ENCODE assay signal across 32 cellular contexts in genomic region chr1:181618559-181618958, GRCh38.
"Had no signal": no experiment of that assay in that cellular context is flagged by ENCODE, and none has a peak within 500 bp of the region (broad histone marks: within the 10 kb centered on the region; RNA-seq: fewer than 3 reads in every experiment).

No MANE protein-coding gene starts in this region.

- H3K4me1 Mint-ChIP-seq: activated CD4-positive, alpha-beta memory T cell treated with anti-CD3 and anti-CD28 coated beads, Interleukin-2, amount 10 ng/mL, durations not matched to agents 7 days and 5 days; activated CD4-positive, alpha-beta T cell treated with anti-CD3 and anti-CD28 coated beads for 36 hours; activated CD4-positive, alpha-beta T cell treated with anti-CD3 and anti-CD28 coated beads, Interleukin-2, amount 10 ng/mL, durations not matched to agents 24 days and 14 days; activated naive CD4-positive, alpha-beta T cell treated with anti-CD3 and anti-CD28 coated beads, Interleukin-2, amount 10 ng/mL, durations not matched to agents 7 days and 5 days; activated naive CD8-positive, alpha-beta T cell treated with anti-CD3 and anti-CD28 coated beads, Interleukin-2, amount 10 ng/mL, durations not matched to agents 7 days and 5 days; T-helper 17 cell had no signal

- DNase-seq: activated CD4-positive, alpha-beta memory T cell treated with anti-CD3 and anti-CD28 coated beads, Interleukin-2, amount 10 ng/mL, durations not matched to agents 7 days and 5 days; activated CD4-positive, alpha-beta T cell treated with anti-CD3 and anti-CD28 coated beads for 36 hours; activated CD4-positive, alpha-beta T cell treated with anti-CD3 and anti-CD28 coated beads, Interleukin-2, amount 10 ng/mL, durations not matched to agents 24 days and 14 days; activated CD4-positive, alpha-beta T cell treated with anti-CD3 and anti-CD28 coated beads, Interleukin-2, amount 50 U/mL, for 4 hours; activated CD4-positive, CD25-positive, alpha-beta regulatory T cell; activated CD4-positive, CD25-positive, alpha-beta regulatory T cell treated with anti-CD3 and anti-CD28 coated beads, Interleukin-2, amount 50 U/mL, for 72 hours; activated CD8-positive, alpha-beta memory T cell treated with anti-CD3 and anti-CD28 coated beads, Interleukin-2, amount 50 U/mL, for 48 hours; activated gamma-delta T cell; activated naive CD4-positive, alpha-beta T cell; activated naive CD4-positive, alpha-beta T cell treated with anti-CD3 and anti-CD28 coated beads, Interleukin-2, amount 10 ng/mL, durations not matched to agents 7 days and 5 days; activated naive CD8-positive, alpha-beta T cell treated with anti-CD3 and anti-CD28 coated beads, Interleukin-2, amount 10 ng/mL, durations not matched to agents 7 days and 5 days; activated T-cell treated with anti-CD3 and anti-CD28 coated beads for 4 hours; activated T-cell treated with anti-CD3 and anti-CD28 coated beads, Interleukin-2, amount 50 U/mL, for 24 hours; activated T-cell treated with anti-CD3 and anti-CD28 coated beads, Interleukin-2, amount 50 U/mL, for 72 hours; anterior cingulate cortex; brain microvascular endothelial cell; cortex of kidney; dermis blood vessel endothelial cell; effector CD4-positive, alpha-beta T cell; effector memory CD8-positive, alpha-beta T cell; esophagus squamous epithelium; foreskin melanocyte; heart right ventricle; T-helper 1 cell; T-helper 17 cell; T1000 had no signal

- H3K36me3 Mint-ChIP-seq: activated naive CD4-positive, alpha-beta T cell treated with anti-CD3 and anti-CD28 coated beads, Interleukin-2, amount 10 ng/mL, durations not matched to agents 7 days and 5 days; activated naive CD4-positive, alpha-beta T cell treated with anti-CD3 and anti-CD28 coated beads, Interleukin-2, amount 50 U/mL, for 72 hours; activated naive CD8-positive, alpha-beta T cell treated with anti-CD3 and anti-CD28 coated beads, Interleukin-2, amount 10 ng/mL, durations not matched to agents 7 days and 5 days had no signal

- H3K9me3 Mint-ChIP-seq: activated CD4-positive, alpha-beta memory T cell treated with anti-CD3 and anti-CD28 coated beads, Interleukin-2, amount 10 ng/mL, durations not matched to agents 7 days and 5 days; activated CD4-positive, alpha-beta T cell treated with anti-CD3 and anti-CD28 coated beads, Interleukin-2, amount 10 ng/mL, durations not matched to agents 24 days and 14 days; activated naive CD4-positive, alpha-beta T cell treated with anti-CD3 and anti-CD28 coated beads, Interleukin-2, amount 10 ng/mL, durations not matched to agents 7 days and 5 days; activated naive CD4-positive, alpha-beta T cell treated with anti-CD3 and anti-CD28 coated beads, Interleukin-2, amount 50 U/mL, for 72 hours; activated T-cell treated with anti-CD3 and anti-CD28 coated beads, Interleukin-2, amount 50 U/mL, for 24 hours; activated T-cell treated with anti-CD3 and anti-CD28 coated beads, Interleukin-2, amount 50 U/mL, for 72 hours; T-helper 2 cell treated with Interferon-gamma antibody and Interleukin-4, amounts not matched to agents 5 μg/mL and 100 μg/mL, for 36 hours had no signal

- H3K9me3 ChIP-seq: esophagus squamous epithelium had no signal

- H3K27me3 Mint-ChIP-seq: activated CD4-positive, alpha-beta memory T cell treated with anti-CD3 and anti-CD28 coated beads, Interleukin-2, amount 10 ng/mL, durations not matched to agents 7 days and 5 days had no signal

- FAIRE-seq: astrocyte, bronchial epithelial cell, colon had no signal

- H3K27ac Mint-ChIP-seq: activated CD4-positive, alpha-beta memory T cell treated with anti-CD3 and anti-CD28 coated beads, Interleukin-2, amount 10 ng/mL, durations not matched to agents 7 days and 5 days; activated CD4-positive, alpha-beta T cell treated with anti-CD3 and anti-CD28 coated beads for 36 hours; activated CD4-positive, alpha-beta T cell treated with anti-CD3 and anti-CD28 coated beads, Interleukin-2, amount 10 ng/mL, durations not matched to agents 24 days and 14 days; activated naive CD4-positive, alpha-beta T cell treated with anti-CD3 and anti-CD28 coated beads, Interleukin-2, amount 10 ng/mL, durations not matched to agents 7 days and 5 days; activated naive CD4-positive, alpha-beta T cell treated with anti-CD3 and anti-CD28 coated beads, Interleukin-2, amount 50 U/mL, for 72 hours; activated naive CD8-positive, alpha-beta T cell treated with anti-CD3 and anti-CD28 coated beads, Interleukin-2, amount 10 ng/mL, durations not matched to agents 7 days and 5 days; activated T-cell treated with anti-CD3 and anti-CD28 coated beads, Interleukin-2, amount 50 U/mL, for 24 hours; activated T-cell treated with anti-CD3 and anti-CD28 coated beads, Interleukin-2, amount 50 U/mL, for 72 hours; effector memory CD8-positive, alpha-beta T cell; T-helper 17 cell; T-helper 2 cell treated with Interferon-gamma antibody and Interleukin-4, amounts not matched to agents 5 μg/mL and 100 μg/mL, for 36 hours had no signal

- H3K27ac ChIP-seq: brain microvascular endothelial cell, esophagus squamous epithelium, gastroesophageal sphincter, heart right ventricle had no signal

- H3K36me3 ChIP-seq: brain microvascular endothelial cell, esophagus squamous epithelium, gastroesophageal sphincter, heart right ventricle had no signal

- H3K27me3 ChIP-seq: brain microvascular endothelial cell, gastroesophageal sphincter had no signal

- H3K4me1 ChIP-seq: esophagus squamous epithelium, gastroesophageal sphincter, heart right ventricle had no signal

- H3K4me3 ChIP-seq: esophagus squamous epithelium, gastroesophageal sphincter, heart right ventricle had no signal

- ATAC-seq: activated CD4-positive, alpha-beta T cell treated with anti-CD3 and anti-CD28 coated beads for 36 hours; activated naive CD4-positive, alpha-beta T cell treated with anti-CD3 and anti-CD28 coated beads, Interleukin-2, amount 50 U/mL, for 72 hours; activated T-cell treated with anti-CD3 and anti-CD28 coated beads, Interleukin-2, amount 50 U/mL, for 72 hours; effector memory CD8-positive, alpha-beta T cell; gastroesophageal sphincter; heart right ventricle; T-helper 17 cell had no signal

- H3K4me3 Mint-ChIP-seq: activated CD4-positive, alpha-beta memory T cell treated with anti-CD3 and anti-CD28 coated beads, Interleukin-2, amount 10 ng/mL, durations not matched to agents 7 days and 5 days; activated CD4-positive, alpha-beta T cell treated with anti-CD3 and anti-CD28 coated beads for 36 hours; activated CD4-positive, alpha-beta T cell treated with anti-CD3 and anti-CD28 coated beads, Interleukin-2, amount 10 ng/mL, durations not matched to agents 24 days and 14 days; activated naive CD4-positive, alpha-beta T cell treated with anti-CD3 and anti-CD28 coated beads, Interleukin-2, amount 10 ng/mL, durations not matched to agents 7 days and 5 days; activated naive CD8-positive, alpha-beta T cell treated with anti-CD3 and anti-CD28 coated beads, Interleukin-2, amount 10 ng/mL, durations not matched to agents 7 days and 5 days; activated T-cell treated with anti-CD3 and anti-CD28 coated beads, Interleukin-2, amount 50 U/mL, for 24 hours; activated T-cell treated with anti-CD3 and anti-CD28 coated beads, Interleukin-2, amount 50 U/mL, for 72 hours; effector memory CD8-positive, alpha-beta T cell; T-helper 17 cell; T-helper 2 cell treated with Interferon-gamma antibody and Interleukin-4, amounts not matched to agents 5 μg/mL and 100 μg/mL, for 36 hours had no signal
